In the genomic region with DNA sequence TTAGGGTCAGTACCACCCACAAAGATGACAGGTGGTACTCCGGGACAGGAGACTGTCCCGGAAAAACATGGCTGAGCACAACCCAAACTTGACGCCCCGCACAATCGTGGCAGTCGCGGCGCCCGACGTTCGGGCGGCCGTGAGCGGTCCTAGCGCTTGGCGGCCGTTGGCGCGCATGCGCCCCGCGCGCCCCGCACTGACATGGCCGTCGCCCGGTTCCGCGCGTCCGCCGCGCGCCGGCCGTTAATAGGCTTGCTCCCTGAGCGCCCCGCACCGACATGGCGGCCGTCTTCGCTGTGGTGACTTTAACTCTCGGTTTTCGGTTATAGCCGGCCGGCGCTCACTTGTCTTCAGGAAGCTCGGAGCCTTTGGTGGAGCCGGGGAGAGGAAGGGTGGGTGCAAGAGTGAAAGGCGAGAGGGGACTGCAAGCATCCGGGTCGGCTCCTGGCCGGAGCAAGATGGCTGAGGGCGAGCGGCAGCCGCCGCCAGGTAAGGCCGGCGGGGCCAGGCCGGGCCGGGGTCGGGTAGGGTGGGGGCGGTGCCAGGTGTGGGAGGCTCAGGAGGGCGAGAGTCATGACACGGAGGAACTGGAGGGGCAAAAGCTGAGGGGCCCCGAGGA, we compare ENCODE assay signal across 1 cellular context.
TF ChIP-seq lines count a peak whose summit lies in the region.

A gene (plus strand): TSS at position 273 of the 619 bp plus-strand sequence. CDS start 186 bp downstream, at position 459.

TF ChIP-seq in K562, 482 proteins besides CTCF, POLR2A, EP300 and RAD21 (continued from another document and continues in another):
- TF ChIP-seq, protein P1, sequence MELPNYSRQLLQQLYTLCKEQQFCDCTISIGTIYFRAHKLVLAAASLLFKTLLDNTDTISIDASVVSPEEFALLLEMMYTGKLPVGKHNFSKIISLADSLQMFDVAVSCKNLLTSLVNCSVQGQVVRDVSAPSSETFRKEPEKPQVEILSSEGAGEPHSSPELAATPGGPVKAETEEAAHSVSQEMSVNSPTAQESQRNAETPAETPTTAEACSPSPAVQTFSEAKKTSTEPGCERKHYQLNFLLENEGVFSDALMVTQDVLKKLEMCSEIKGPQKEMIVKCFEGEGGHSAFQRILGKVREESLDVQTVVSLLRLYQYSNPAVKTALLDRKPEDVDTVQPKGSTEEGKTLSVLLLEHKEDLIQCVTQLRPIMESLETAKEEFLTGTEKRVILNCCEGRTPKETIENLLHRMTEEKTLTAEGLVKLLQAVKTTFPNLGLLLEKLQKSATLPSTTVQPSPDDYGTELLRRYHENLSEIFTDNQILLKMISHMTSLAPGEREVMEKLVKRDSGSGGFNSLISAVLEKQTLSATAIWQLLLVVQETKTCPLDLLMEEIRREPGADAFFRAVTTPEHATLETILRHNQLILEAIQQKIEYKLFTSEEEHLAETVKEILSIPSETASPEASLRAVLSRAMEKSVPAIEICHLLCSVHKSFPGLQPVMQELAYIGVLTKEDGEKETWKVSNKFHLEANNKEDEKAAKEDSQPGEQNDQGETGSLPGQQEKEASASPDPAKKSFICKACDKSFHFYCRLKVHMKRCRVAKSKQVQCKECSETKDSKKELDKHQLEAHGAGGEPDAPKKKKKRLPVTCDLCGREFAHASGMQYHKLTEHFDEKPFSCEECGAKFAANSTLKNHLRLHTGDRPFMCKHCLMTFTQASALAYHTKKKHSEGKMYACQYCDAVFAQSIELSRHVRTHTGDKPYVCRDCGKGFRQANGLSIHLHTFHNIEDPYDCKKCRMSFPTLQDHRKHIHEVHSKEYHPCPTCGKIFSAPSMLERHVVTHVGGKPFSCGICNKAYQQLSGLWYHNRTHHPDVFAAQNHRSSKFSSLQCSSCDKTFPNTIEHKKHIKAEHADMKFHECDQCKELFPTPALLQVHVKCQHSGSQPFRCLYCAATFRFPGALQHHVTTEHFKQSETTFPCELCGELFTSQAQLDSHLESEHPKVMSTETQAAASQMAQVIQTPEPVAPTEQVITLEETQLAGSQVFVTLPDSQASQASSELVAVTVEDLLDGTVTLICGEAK (IDR thresholded peaks at IDR 0.05), result peak; percentile 27; the same call in 1 of the 2 replicates
- TF ChIP-seq, protein P1 (CRISPR knock-in tag; IDR thresholded peaks at IDR 0.05), result no peak
- TF ChIP-seq ZNF561 (CRISPR knock-in tag; conservative IDR thresholded peaks at IDR 0.05) (no peak), ZNF77 (CRISPR knock-in tag; IDR thresholded peaks at IDR 0.05) (no peak), NFXL1 (CRISPR knock-in tag; IDR thresholded peaks at IDR 0.05) (no peak), HDAC3 (IDR thresholded peaks at IDR 0.05; ENCODE audit: borderline replicate concordance, partially characterized antibody) (no peak), ZNF143 (CRISPR knock-in tag; IDR thresholded peaks at IDR 0.05) (no peak), ZNF830 (CRISPR knock-in tag; IDR thresholded peaks at IDR 0.05) (no peak), KAT2B (IDR thresholded peaks at IDR 0.05; ENCODE audit: low read depth, low read length) (no peak), MBD2 (IDR thresholded peaks at IDR 0.05; ENCODE audit: borderline replicate concordance, low read depth) (peak; percentile 78), KDM5B (IDR thresholded peaks at IDR 0.05; ENCODE audit: insufficient replicate concordance, low read depth, low read length) (peak; percentile 11), HNRNPK (IDR thresholded peaks at IDR 0.05; ENCODE audit: low read depth, low read length, poor library complexity, severe bottlenecking) (no peak), ZNF766 (CRISPR knock-in tag; conservative IDR thresholded peaks at IDR 0.05) (peak; percentile 65; the same call in 1 of the 2 replicates), POLR3G (IDR thresholded peaks at IDR 0.05; ENCODE audit: extremely low read depth, insufficient read length, insufficient replicate concordance) (no peak), TAL1 (IDR thresholded peaks at IDR 0.05) (no peak), PRMT5 (CRISPR knock-in tag; IDR thresholded peaks at IDR 0.05) (no peak), MCM2 (IDR thresholded peaks at IDR 0.05; ENCODE audit: low read depth) (no peak), TRIM24 (IDR thresholded peaks at IDR 0.05) (no peak), ZNF696 (CRISPR knock-in tag; conservative IDR thresholded peaks at IDR 0.05) (no peak), KLF16 (IDR thresholded peaks at IDR 0.05) (no peak)
- TF ChIP-seq, protein P2, sequence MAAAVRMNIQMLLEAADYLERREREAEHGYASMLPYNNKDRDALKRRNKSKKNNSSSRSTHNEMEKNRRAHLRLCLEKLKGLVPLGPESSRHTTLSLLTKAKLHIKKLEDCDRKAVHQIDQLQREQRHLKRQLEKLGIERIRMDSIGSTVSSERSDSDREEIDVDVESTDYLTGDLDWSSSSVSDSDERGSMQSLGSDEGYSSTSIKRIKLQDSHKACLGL (CRISPR knock-in tag; IDR thresholded peaks at IDR 0.05; ENCODE audit: borderline replicate concordance, poor library complexity, severe bottlenecking), result no peak
- TF ChIP-seq, protein P3, sequence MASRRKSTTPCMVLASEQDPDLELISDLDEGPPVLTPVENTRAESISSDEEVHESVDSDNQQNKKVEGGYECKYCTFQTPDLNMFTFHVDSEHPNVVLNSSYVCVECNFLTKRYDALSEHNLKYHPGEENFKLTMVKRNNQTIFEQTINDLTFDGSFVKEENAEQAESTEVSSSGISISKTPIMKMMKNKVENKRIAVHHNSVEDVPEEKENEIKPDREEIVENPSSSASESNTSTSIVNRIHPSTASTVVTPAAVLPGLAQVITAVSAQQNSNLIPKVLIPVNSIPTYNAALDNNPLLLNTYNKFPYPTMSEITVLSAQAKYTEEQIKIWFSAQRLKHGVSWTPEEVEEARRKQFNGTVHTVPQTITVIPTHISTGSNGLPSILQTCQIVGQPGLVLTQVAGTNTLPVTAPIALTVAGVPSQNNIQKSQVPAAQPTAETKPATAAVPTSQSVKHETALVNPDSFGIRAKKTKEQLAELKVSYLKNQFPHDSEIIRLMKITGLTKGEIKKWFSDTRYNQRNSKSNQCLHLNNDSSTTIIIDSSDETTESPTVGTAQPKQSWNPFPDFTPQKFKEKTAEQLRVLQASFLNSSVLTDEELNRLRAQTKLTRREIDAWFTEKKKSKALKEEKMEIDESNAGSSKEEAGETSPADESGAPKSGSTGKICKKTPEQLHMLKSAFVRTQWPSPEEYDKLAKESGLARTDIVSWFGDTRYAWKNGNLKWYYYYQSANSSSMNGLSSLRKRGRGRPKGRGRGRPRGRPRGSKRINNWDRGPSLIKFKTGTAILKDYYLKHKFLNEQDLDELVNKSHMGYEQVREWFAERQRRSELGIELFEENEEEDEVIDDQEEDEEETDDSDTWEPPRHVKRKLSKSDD (conservative IDR thresholded peaks at IDR 0.05; ENCODE audit: low read length), result no peak; the same call in 1 of the 2 replicates
- TF ChIP-seq, protein P4, sequence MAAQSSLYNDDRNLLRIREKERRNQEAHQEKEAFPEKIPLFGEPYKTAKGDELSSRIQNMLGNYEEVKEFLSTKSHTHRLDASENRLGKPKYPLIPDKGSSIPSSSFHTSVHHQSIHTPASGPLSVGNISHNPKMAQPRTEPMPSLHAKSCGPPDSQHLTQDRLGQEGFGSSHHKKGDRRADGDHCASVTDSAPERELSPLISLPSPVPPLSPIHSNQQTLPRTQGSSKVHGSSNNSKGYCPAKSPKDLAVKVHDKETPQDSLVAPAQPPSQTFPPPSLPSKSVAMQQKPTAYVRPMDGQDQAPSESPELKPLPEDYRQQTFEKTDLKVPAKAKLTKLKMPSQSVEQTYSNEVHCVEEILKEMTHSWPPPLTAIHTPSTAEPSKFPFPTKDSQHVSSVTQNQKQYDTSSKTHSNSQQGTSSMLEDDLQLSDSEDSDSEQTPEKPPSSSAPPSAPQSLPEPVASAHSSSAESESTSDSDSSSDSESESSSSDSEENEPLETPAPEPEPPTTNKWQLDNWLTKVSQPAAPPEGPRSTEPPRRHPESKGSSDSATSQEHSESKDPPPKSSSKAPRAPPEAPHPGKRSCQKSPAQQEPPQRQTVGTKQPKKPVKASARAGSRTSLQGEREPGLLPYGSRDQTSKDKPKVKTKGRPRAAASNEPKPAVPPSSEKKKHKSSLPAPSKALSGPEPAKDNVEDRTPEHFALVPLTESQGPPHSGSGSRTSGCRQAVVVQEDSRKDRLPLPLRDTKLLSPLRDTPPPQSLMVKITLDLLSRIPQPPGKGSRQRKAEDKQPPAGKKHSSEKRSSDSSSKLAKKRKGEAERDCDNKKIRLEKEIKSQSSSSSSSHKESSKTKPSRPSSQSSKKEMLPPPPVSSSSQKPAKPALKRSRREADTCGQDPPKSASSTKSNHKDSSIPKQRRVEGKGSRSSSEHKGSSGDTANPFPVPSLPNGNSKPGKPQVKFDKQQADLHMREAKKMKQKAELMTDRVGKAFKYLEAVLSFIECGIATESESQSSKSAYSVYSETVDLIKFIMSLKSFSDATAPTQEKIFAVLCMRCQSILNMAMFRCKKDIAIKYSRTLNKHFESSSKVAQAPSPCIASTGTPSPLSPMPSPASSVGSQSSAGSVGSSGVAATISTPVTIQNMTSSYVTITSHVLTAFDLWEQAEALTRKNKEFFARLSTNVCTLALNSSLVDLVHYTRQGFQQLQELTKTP (IDR thresholded peaks at IDR 0.05; ENCODE audit: low read depth in 1 of 2, partially characterized antibody in 2 of 2), result no peak
- TF ChIP-seq, protein P5, sequence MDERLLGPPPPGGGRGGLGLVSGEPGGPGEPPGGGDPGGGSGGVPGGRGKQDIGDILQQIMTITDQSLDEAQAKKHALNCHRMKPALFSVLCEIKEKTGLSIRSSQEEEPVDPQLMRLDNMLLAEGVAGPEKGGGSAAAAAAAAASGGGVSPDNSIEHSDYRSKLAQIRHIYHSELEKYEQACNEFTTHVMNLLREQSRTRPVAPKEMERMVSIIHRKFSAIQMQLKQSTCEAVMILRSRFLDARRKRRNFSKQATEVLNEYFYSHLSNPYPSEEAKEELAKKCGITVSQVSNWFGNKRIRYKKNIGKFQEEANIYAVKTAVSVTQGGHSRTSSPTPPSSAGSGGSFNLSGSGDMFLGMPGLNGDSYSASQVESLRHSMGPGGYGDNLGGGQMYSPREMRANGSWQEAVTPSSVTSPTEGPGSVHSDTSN (CRISPR knock-in tag; IDR thresholded peaks at IDR 0.05; ENCODE audit: low read depth), result no peak
- TF ChIP-seq, protein P5 (tag; conservative IDR thresholded peaks at IDR 0.05; ENCODE audit: low read depth), result no peak
- TF ChIP-seq, protein P6, sequence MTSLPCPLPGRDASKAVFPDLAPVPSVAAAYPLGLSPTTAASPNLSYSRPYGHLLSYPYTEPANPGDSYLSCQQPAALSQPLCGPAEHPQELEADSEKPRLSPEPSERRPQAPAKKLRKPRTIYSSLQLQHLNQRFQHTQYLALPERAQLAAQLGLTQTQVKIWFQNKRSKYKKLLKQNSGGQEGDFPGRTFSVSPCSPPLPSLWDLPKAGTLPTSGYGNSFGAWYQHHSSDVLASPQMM (CRISPR knock-in tag; IDR thresholded peaks at IDR 0.05), result no peak
- TF ChIP-seq, protein P7, sequence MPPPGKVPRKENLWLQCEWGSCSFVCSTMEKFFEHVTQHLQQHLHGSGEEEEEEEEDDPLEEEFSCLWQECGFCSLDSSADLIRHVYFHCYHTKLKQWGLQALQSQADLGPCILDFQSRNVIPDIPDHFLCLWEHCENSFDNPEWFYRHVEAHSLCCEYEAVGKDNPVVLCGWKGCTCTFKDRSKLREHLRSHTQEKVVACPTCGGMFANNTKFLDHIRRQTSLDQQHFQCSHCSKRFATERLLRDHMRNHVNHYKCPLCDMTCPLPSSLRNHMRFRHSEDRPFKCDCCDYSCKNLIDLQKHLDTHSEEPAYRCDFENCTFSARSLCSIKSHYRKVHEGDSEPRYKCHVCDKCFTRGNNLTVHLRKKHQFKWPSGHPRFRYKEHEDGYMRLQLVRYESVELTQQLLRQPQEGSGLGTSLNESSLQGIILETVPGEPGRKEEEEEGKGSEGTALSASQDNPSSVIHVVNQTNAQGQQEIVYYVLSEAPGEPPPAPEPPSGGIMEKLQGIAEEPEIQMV (tag; conservative IDR thresholded peaks at IDR 0.05; ENCODE audit: low read depth), result peak; percentile 72
- TF ChIP-seq, protein P8, sequence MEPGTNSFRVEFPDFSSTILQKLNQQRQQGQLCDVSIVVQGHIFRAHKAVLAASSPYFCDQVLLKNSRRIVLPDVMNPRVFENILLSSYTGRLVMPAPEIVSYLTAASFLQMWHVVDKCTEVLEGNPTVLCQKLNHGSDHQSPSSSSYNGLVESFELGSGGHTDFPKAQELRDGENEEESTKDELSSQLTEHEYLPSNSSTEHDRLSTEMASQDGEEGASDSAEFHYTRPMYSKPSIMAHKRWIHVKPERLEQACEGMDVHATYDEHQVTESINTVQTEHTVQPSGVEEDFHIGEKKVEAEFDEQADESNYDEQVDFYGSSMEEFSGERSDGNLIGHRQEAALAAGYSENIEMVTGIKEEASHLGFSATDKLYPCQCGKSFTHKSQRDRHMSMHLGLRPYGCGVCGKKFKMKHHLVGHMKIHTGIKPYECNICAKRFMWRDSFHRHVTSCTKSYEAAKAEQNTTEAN (CRISPR knock-in tag; IDR thresholded peaks at IDR 0.05), result no peak
